Comparison of ENCODE assay signal across 24 cellular contexts in genomic region chr7:46006723-46007122, GRCh38.
"Had no signal": no experiment of that assay in that cellular context is flagged by ENCODE, and none has a peak within 500 bp of the region (broad histone marks: within the 10 kb centered on the region; RNA-seq: fewer than 3 reads in every experiment).

No MANE protein-coding gene starts in this region.

- H3K79me2 ChIP-seq: hepatocyte had no signal

- H3K4me2 ChIP-seq: hepatocyte had no signal

- H3K27ac ChIP-seq: dorsolateral prefrontal cortex, foreskin keratinocyte, hepatocyte, psoas muscle, spleen, upper lobe of right lung, vagina had no signal

- H3K27me3 ChIP-seq: foreskin keratinocyte, heart left ventricle, hepatocyte, spleen, suprapubic skin, transverse colon, upper lobe of right lung, vagina had no signal

- H3K4me1 ChIP-seq: gastroesophageal sphincter, psoas muscle, spleen, transverse colon, upper lobe of right lung, vagina had no signal

- H2AFZ ChIP-seq: hepatocyte had no signal

- H3K4me3 ChIP-seq: dorsolateral prefrontal cortex, gastroesophageal sphincter, heart left ventricle, hepatocyte, psoas muscle, skin epidermis, spleen, suprapubic skin, transverse colon, upper lobe of right lung, vagina had no signal

- ATAC-seq: esophagus mucosa; foreskin keratinocyte; gastroesophageal sphincter; heart left ventricle; left lobe of liver; naive thymus-derived CD8-positive, alpha-beta T cell; psoas muscle; right cardiac atrium; stimulated activated naive CD8-positive, alpha-beta T cell treated with anti-CD3 and anti-CD28 coated beads, Interleukin-15, amount 100 ng/mL, for 72 hours; upper lobe of right lung had no signal

- DNase-seq: dorsolateral prefrontal cortex; effector CD4-positive, alpha-beta T cell; heart left ventricle; kidney; naive thymus-derived CD8-positive, alpha-beta T cell; nephron progenitor cell; nucleus accumbens; psoas muscle; right cardiac atrium; spleen; stimulated activated CD4-positive, alpha-beta T cell treated with anti-CD3 and anti-CD28 coated beads, Interleukin-4, amount 100 ng/mL, for 4 hours; stimulated activated naive CD4-positive, alpha-beta T cell; stimulated activated naive CD8-positive, alpha-beta T cell treated with anti-CD3 and anti-CD28 coated beads, Interleukin-15, amount 100 ng/mL, for 72 hours; transverse colon; upper lobe of right lung had no signal

- H3K36me3 ChIP-seq: gastroesophageal sphincter, heart left ventricle, spleen, suprapubic skin, transverse colon, upper lobe of right lung, vagina had no signal

- FAIRE-seq: colon, kidney had no signal

- H3K9me3 ChIP-seq: psoas muscle, suprapubic skin, transverse colon, upper lobe of right lung, vagina had no signal
